ENCODE assay signal across 8 cellular contexts in genomic region chr11:45083544-45084087, GRCh38.
DNase-seq lines count a peak whose midpoint lies in the region; ATAC-seq, FAIRE-seq and TF ChIP-seq lines count a peak whose summit lies in the region.

No MANE protein-coding gene starts in this region.

- no peaks in the 10 kb centered on the region for H3K9me2 ChIP-seq in PC-9 (ENCODE audit: insufficient read depth)

- CTCF ChIA-PET in PC-9 (lab: Charles Lee) = interaction anchor here (0.9 kb wide), 1 partner anchor 12 kb away, joined by 3 read pairs; no protein-coding TSS in a partner anchor

- POLR2A ChIA-PET in PC-9 (lab: Charles Lee; ENCODE audit: unreplicated experiment) = no interaction called here

- WGBS in heart left ventricle, 4 donors = 40 to 54% (median 43%) methylated on average over 3 of the region's 3 CpGs
- WGBS in suprapubic skin = 66% methylated on average over 3 of the region's 3 CpGs

- no peaks in the 10 kb centered on the region for H3F3A ChIP-seq in PC-9 (ENCODE audit: insufficient read depth, low read depth)

- H3K9me3 ChIP-seq in heart left ventricle = no peaks in the 10 kb centered on the region
- H3K9me3 ChIP-seq in PC-9 (ENCODE audit: insufficient read depth, low read depth) = no peaks in the 10 kb centered on the region
- H3K9me3 ChIP-seq in suprapubic skin = no peaks in the 10 kb centered on the region

- H4K20me1 ChIP-seq in PC-9 (ENCODE audit: insufficient read depth) = no peaks in the 10 kb centered on the region

- no peak for FAIRE-seq in urothelium cell line (lab: Jason Lieb, UNC)

- H3K79me2 ChIP-seq in PC-9 (ENCODE audit: low read depth) = no peaks in the 10 kb centered on the region

- H3K27me3 ChIP-seq in heart left ventricle = peaks cover 0 to 5% (median 0%) of the 10 kb centered on the region in 9 donors
- H3K27me3 ChIP-seq in PC-9 (ENCODE audit: insufficient read depth, low read depth) = 0 out of 2 replicates have a peak, but pooled peaks cover 4% of the 10 kb centered on the region
- no peaks in the 10 kb centered on the region for H3K27me3 ChIP-seq in suprapubic skin

- H3K4me3 ChIP-seq in heart left ventricle = no peak overlapping the region
- no peak overlapping the region for H3K4me3 ChIP-seq in PC-9
- H3K4me3 ChIP-seq in fibroblast of villous mesenchyme (ENCODE audit: low read depth, low read length) = no peak overlapping the region
- no peak overlapping the region for H3K4me3 ChIP-seq in suprapubic skin

- no peak overlapping the region for H2AFZ ChIP-seq in PC-9

- H3K36me3 ChIP-seq in heart left ventricle (no peaks in the 10 kb centered on the region), PC-9 (ENCODE audit: low read depth) (no peaks in the 10 kb centered on the region), suprapubic skin (no peaks in the 10 kb centered on the region)

- TF ChIP-seq POLR2A in heart left ventricle (IDR thresholded peaks at IDR 0.05) (no peak), suprapubic skin (IDR thresholded peaks at IDR 0.05) (no peak)

- H3K27ac ChIP-seq in heart left ventricle = peak overlapping the region in 1 of 12 donors; percentile 18
- H3K27ac ChIP-seq in PC-9 = no peak overlapping the region
- no peak overlapping the region for H3K27ac ChIP-seq in suprapubic skin

- ATAC-seq in heart left ventricle (peak in 1 of 4 donors; percentile 10), left ventricle myocardium superior (no peak)

- intact Hi-C loops in heart left ventricle (cut with DNase I) = no loop called here
- intact Hi-C loops in left ventricle myocardium superior (cut with micrococcal nuclease) = no loop called here
- intact Hi-C loops in PC-9 (cut with micrococcal nuclease; ENCODE audit: unreplicated experiment) = no loop called here

- no peak overlapping the region for H3K4me2 ChIP-seq in PC-9

- no peak for DNase-seq in heart left ventricle
- DNase-seq in left ventricle myocardium superior = no peak
- no peak for DNase-seq in PC-9
- DNase-seq in fibroblast of villous mesenchyme (ENCODE audit: low read depth) = no peak
- peak; percentile 26 for DNase-seq in urothelium cell line (ENCODE audit: low spot score)
- DNase-seq in suprapubic skin (ENCODE audit: low spot score in 2 of 2) = no peak
- DNase-seq in foreskin melanocyte = no peak
- DNase-seq in C1 segment of cervical spinal cord (lab: John Stamatoyannopoulos, UW) = no peak

- BruUV-seq in PC-9 (replicated peaks; lab: Mats Ljungman, UMichigan) = no TSS peak

- H3K4me1 ChIP-seq in heart left ventricle (peaks cover 0 to 68% (median 20%) of the 10 kb centered on the region in 12 donors), PC-9 (replicated peaks; ENCODE audit: insufficient read depth) (no peaks in the 10 kb centered on the region), suprapubic skin (peaks cover 42% of the 10 kb centered on the region)

- peak in 7 of 12 donors; percentile 13 to 42 (median 17) for TF ChIP-seq CTCF in heart left ventricle (IDR thresholded peaks at IDR 0.05)
- peak; percentile 44; the same call in 1 of the 2 replicates for TF ChIP-seq CTCF in PC-9 (conservative IDR thresholded peaks at IDR 0.05)
- peak; percentile 42 for TF ChIP-seq CTCF in fibroblast of villous mesenchyme (IDR thresholded peaks at IDR 0.05; ENCODE audit: insufficient read depth, low read depth, low read length)
- TF ChIP-seq CTCF in suprapubic skin (IDR thresholded peaks at IDR 0.05) = no peak

- no peak for TF ChIP-seq EP300 in suprapubic skin (IDR thresholded peaks at IDR 0.05)

Comparison
In these comparisons a context has a peak if more than half of its experiments do, and no peak if none do; other contexts are left out.
1. CTCF ChIP-seq: peak in heart left ventricle (7 of 12), PC-9 (single experiment) and fibroblast of villous mesenchyme (single experiment); none in suprapubic skin (0 of 2).